8 cellular contexts compared by ENCODE assay signal in genomic region chr17:40322417-40323315, GRCh38. TPM values are rescaled to one million over a fixed set of nuclear protein-coding genes. Genes with fewer than 3 reads are reported as not detected.
DNase-seq lines count a peak whose midpoint lies in the region; ATAC-seq, FAIRE-seq and TF ChIP-seq lines count a peak whose summit lies in the region.

No MANE protein-coding gene starts in this region.

- no peak for FAIRE-seq in pancreas (lab: Jason Lieb, UNC)

- H3K4me1 ChIP-seq in Panc1 (ENCODE audit: control insufficient read depth, insufficient read depth, low read length) (peaks cover 77% of the 10 kb centered on the region), pancreas (peaks cover 6 to 44% (median 17%) of the 10 kb centered on the region in 3 donors), thoracic aorta (ENCODE audit: control insufficient read depth in 1 of 2, low read depth in 2 of 2) (peaks cover 78 to 91% of the 10 kb centered on the region in 2 donors)

- in situ Hi-C loops in Panc1 (cut with HindIII; ENCODE audit: low pct_unique_long_range_greater_than_20kb, low sequenced_read_pairs) = no loop called here

- H3K27me3 ChIP-seq in Panc1 (ENCODE audit: control insufficient read depth, insufficient read depth, low read length) = no peaks in the 10 kb centered on the region
- no peaks in the 10 kb centered on the region for H3K27me3 ChIP-seq in pancreas
- no peaks in the 10 kb centered on the region for H3K27me3 ChIP-seq in thoracic aorta (replicated peaks; ENCODE audit: insufficient read depth)

- H3K36me3 ChIP-seq in Panc1 (ENCODE audit: control insufficient read depth, insufficient read depth, low read length) = no peaks in the 10 kb centered on the region; the same call in 1 of the 2 replicates
- H3K36me3 ChIP-seq in pancreas = no peaks in the 10 kb centered on the region
- H3K36me3 ChIP-seq in thoracic aorta = no peaks in the 10 kb centered on the region

- peak overlapping the region; percentile 95 for H3K27ac ChIP-seq in Panc1 (ENCODE audit: low read length)
- peak overlapping the region; percentile 42 to 77 (median 50) for H3K27ac ChIP-seq in pancreas
- H3K27ac ChIP-seq in thoracic aorta = peak overlapping the region; percentile 84 to 91

- intact Hi-C loops in Panc1 (cut with micrococcal nuclease; ENCODE audit: unreplicated experiment) (no loop called here), pancreas (cut with DNase I) (no loop called here)

- H3K4me3 ChIP-seq in Panc1 (ENCODE audit: low read depth in 2 of 2, low read length in 2 of 2) (peak overlapping the region; percentile 20 to 87), fibroblast of pulmonary artery (replicated peaks; ENCODE audit: low read depth, low read length) (peak overlapping the region; percentile 96), pancreas (peak overlapping the region in 2 of 4 donors; percentile 4 to 100), thoracic aorta (peak overlapping the region; percentile 99)

- ATAC-seq in HG02852 (IDR thresholded peaks at IDR 0.05; ENCODE audit: unreplicated experiment) (peak; percentile 36), Panc1 (peak; percentile 17; the same call in 1 of the 2 replicates), pancreas (peak in 2 of 4 donors; percentile 5 to 7), thoracic aorta (ENCODE audit: insufficient number of reproducible peaks, low FRiP score, low read depth) (peak; percentile 51)

- DNase-seq in Panc1 (ENCODE audit: low read depth, low spot score) (no peak), activated T-helper 1 cell treated with Interleukin-2 at 50 U/mL for 16 hours (ENCODE audit: low read depth) (peak; percentile 77), fibroblast of pulmonary artery (ENCODE audit: low read depth) (peak; percentile 93), pancreas (peak in 4 of 6 donors; percentile 40 to 77 (median 68)), thoracic aorta (ENCODE audit: low spot score) (peak; percentile 85), LoVo (ENCODE audit: low spot score) (no peak)

- WGBS in pancreas, 2 donors = 36 to 41% methylated on average over 16 of the region's 16 CpGs

- TF ChIP-seq CTCF in Panc1 (IDR thresholded peaks at IDR 0.05) (no peak), fibroblast of pulmonary artery (IDR thresholded peaks at IDR 0.05; ENCODE audit: low read length, missing control alignments) (no peak), pancreas (IDR thresholded peaks at IDR 0.05) (no peak), thoracic aorta (IDR thresholded peaks at IDR 0.05) (no peak)

- CTCF ChIA-PET in Panc1 (lab: Charles Lee) = interaction anchor here (0.9 kb wide), 1 partner anchor 13 kb away, joined by 3 read pairs; no protein-coding TSS in a partner anchor

- POLR2A ChIA-PET in Panc1 (lab: Charles Lee) = interaction anchor here (0.7 kb wide), 2 partner anchors 11 to 28 kb away, joined by 3 to 4 read pairs; no protein-coding TSS in a partner anchor

- TF ChIP-seq POLR2A in GM15510 (IDR thresholded peaks at IDR 0.05; ENCODE audit: borderline replicate concordance, extremely low read depth, insufficient read length) = peak; percentile 65

- no peaks in the 10 kb centered on the region for H3K9me3 ChIP-seq in Panc1 (ENCODE audit: control insufficient read depth, insufficient read depth, low read depth, low read length)
- H3K9me3 ChIP-seq in pancreas = no peaks in the 10 kb centered on the region
- no peaks in the 10 kb centered on the region for H3K9me3 ChIP-seq in thoracic aorta

- BruUV-seq in Panc1 (replicated peaks; lab: Mats Ljungman, UMichigan) = no TSS peak

RNA-seq across cellular contexts. Expression of gene RARA, which starts 13.7 kb away (rescaled TPM):
- total RNA-seq in Panc1 (2021; ENCODE audit: unreplicated experiment) (55.6 TPM), pancreas (10 to 100 TPM in 3 of 6 donors, 1 to 10 TPM in 3; 6.8 to 19.7 (median 10.1) TPM), thoracic aorta (10 to 100 TPM; 46.8 to 73.4 TPM)
- 59.9 TPM for polyA plus RNA-seq in Panc1 (2012; ENCODE audit: insufficient read length)
- 10 to 100 TPM; 14.7 to 15.0 TPM for polyA plus RNA-seq in pancreas

RNA-seq across cellular contexts. Expression of gene CDC6, which starts 35.0 kb away (rescaled TPM):
- total RNA-seq in Panc1 (2021; ENCODE audit: unreplicated experiment) (66.3 TPM), pancreas (1 to 10 TPM in 5 of 6 donors, under 1 TPM in 1; 0.71 to 3.3 (median 2.0) TPM), thoracic aorta (1 to 10 TPM in 1 of 2 donors, under 1 TPM in 1; 0.71 to 6.8 TPM)
- polyA plus RNA-seq in Panc1 (2012; ENCODE audit: insufficient read length) = 24.3 TPM
- 1 to 10 TPM in 1 of 2 donors, under 1 TPM in 1; 0.75 to 1.1 TPM for polyA plus RNA-seq in pancreas

RNA-seq across cellular contexts. Expression of gene GJD3, which starts 41.9 kb away (rescaled TPM):
- total RNA-seq in Panc1 (2021; ENCODE audit: unreplicated experiment) (0.33 TPM), pancreas (under 1 TPM in 5 of 6 donors, not detected in 1; 0.19 to 0.67 (median 0.40) TPM), thoracic aorta (1 to 10 TPM in 1 of 2 donors, not detected in 1; 1.5 TPM)
- 5.8 TPM for polyA plus RNA-seq in Panc1 (2012; ENCODE audit: insufficient read length)
- polyA plus RNA-seq in pancreas = under 1 TPM in 1 of 2 donors, not detected in 1; 0.09 TPM

Comparison
In these comparisons a context has a peak if more than half of its experiments do, and no peak if none do; other contexts are left out.
1. DNase-seq: peak in activated T-helper 1 cell treated with Interleukin-2 at 50 U/mL for 16 hours (single experiment), fibroblast of pulmonary artery (single experiment), pancreas (4 of 6) and thoracic aorta (single experiment); none in Panc1 (single experiment) and LoVo (single experiment).
2. Peak in every context shown above with its lines, with median percentiles within 50 percentile points of each other: H3K27ac ChIP-seq.